In the genomic region with DNA sequence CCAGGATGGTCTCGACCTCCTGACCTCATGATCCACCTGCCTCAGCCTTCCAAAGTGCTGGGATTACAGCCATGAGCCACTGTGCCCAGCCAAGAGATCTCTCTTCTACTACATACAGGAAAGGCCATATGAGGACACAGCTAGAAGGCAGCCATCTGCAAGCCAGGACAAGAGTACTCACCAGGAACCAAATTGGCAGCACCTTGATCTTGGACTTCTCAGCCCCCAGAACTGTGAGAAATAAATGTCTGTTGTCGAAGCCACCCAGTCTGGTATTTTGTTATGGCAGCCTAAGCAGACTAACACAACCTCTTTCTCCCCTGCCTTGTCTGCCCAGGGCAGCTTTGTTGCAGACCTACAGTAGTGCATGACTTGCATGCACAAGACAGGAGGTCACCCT, we compare ENCODE assay signal across 14 cellular contexts.
"Had no signal": no experiment of that assay in that cellular context is flagged by ENCODE, and none has a peak within 500 bp of the region (broad histone marks: within the 10 kb centered on the region; RNA-seq: fewer than 3 reads in every experiment).

No MANE protein-coding gene starts in this region.

- DNase-seq: activated gamma-delta T cell; caudate nucleus; effector CD4-positive, alpha-beta T cell; gastrocnemius medialis; mesenchymal stem cell; naive thymus-derived CD8-positive, alpha-beta T cell; stimulated activated CD4-positive, alpha-beta T cell treated with anti-CD3 and anti-CD28 coated beads, Interleukin-4, amount 100 ng/mL, for 24 hours; stomach; upper lobe of right lung had no signal

- H3K9me3 ChIP-seq: gastrocnemius medialis, pancreas, thoracic aorta, upper lobe of right lung had no signal

- H3K4me1 ChIP-seq: gastrocnemius medialis, upper lobe of right lung had no signal

- H3K4me3 ChIP-seq: gastrocnemius medialis, heart left ventricle, pancreas, smooth muscle cell, stomach, thoracic aorta, upper lobe of right lung had no signal

- H3K27me3 ChIP-seq: gastrocnemius medialis, heart left ventricle, pancreas, stomach, upper lobe of right lung had no signal

- FAIRE-seq: colon, pancreas had no signal

- H3K36me3 ChIP-seq: gastrocnemius medialis, heart left ventricle, pancreas, stomach, thoracic aorta, upper lobe of right lung had no signal

- H3K27ac ChIP-seq: gastrocnemius medialis, heart left ventricle, thoracic aorta, upper lobe of right lung had no signal
